ENCODE assay signal across 8 cellular contexts in the genomic region with DNA sequence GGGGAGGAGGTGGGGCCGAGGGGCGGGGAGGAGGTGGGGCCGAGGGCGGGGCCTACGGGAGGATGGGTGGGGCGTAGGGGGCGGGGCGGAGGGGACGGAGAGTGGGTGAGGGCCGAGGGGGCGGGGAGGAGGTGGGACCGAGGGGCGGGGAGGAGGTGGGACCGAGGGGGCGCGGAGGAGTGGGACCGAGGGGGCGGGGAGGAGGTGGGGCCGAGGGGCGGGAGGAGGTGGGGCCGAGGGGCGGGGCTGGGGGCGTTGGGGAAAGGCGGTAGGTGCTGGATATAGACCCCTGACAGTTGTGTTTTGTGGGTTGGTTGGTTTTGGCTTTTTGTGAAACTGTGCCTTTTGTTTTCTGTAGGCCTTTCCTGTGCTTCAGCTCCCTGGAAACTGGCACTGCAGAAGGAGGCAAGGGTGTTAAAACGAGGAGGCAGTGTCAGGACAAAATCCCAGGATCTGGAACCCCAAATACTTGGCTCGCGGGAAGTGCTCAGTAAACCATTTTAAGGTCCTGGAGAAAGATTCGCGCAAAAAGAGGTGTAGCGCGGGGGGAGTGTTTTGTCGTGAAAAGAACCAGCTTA. TPM values are rescaled to one million over a fixed set of nuclear protein-coding genes. Genes with fewer than 3 reads are reported as not detected.
DNase-seq lines count a peak whose midpoint lies in the region; ATAC-seq and TF ChIP-seq lines count a peak whose summit lies in the region.

No MANE protein-coding gene starts in this region.

- H3K9me3 ChIP-seq in body of pancreas = no peaks in the 10 kb centered on the region
- no peaks in the 10 kb centered on the region for H3K9me3 ChIP-seq in spleen

- intact Hi-C loops in body of pancreas (cut with DNase I) = no loop called here
- intact Hi-C loops in spleen (cut with DNase I; ENCODE audit: low total_unique reads) = no loop called here

- no peak for TF ChIP-seq CTCF in body of pancreas (IDR thresholded peaks at IDR 0.05)
- TF ChIP-seq CTCF in spleen (IDR thresholded peaks at IDR 0.05 in 8 of 11, conservative IDR thresholded peaks at IDR 0.05 in 3 of 11) = no peak

- WGBS in body of pancreas, 2 donors = 5 to 8% methylated on average over 9 to 14 of the region's 32 CpGs
- WGBS in spleen, 5 donors = 7 to 50% (median 14%) methylated on average over 8 to 25 of the region's 32 CpGs

- peak; percentile 85 for DNase-seq in Ammon's horn (ENCODE audit: low spot score)
- peak; percentile 4 for DNase-seq in HT-29 (ENCODE audit: low spot score)
- DNase-seq in T-helper 1 cell = peak; percentile 55 to 70 (median 61)
- DNase-seq in body of pancreas = peak; percentile 77 to 84 (median 84)
- peak; percentile 17 for DNase-seq in inferior parietal cortex (ENCODE audit: extremely low spot score)
- DNase-seq in spleen = peak; percentile 89

- H3K27me3 ChIP-seq in body of pancreas = no peaks in the 10 kb centered on the region
- no peaks in the 10 kb centered on the region for H3K27me3 ChIP-seq in spleen (replicated peaks in 1 of 7)

- H3K4me1 ChIP-seq in body of pancreas (peaks cover 12% of the 10 kb centered on the region), spleen (peaks cover 6 to 29% (median 15%) of the 10 kb centered on the region in 6 donors)

- TF ChIP-seq POLR2A in body of pancreas (IDR thresholded peaks at IDR 0.05) = no peak
- TF ChIP-seq POLR2A in spleen (IDR thresholded peaks at IDR 0.05) = no peak

- ATAC-seq in body of pancreas (peak; percentile 78), GM19452 (IDR thresholded peaks at IDR 0.05; ENCODE audit: unreplicated experiment) (no peak), GM21423 (IDR thresholded peaks at IDR 0.05; ENCODE audit: unreplicated experiment) (no peak)

- H3K36me3 ChIP-seq in body of pancreas (replicated peaks in 1 of 2; ENCODE audit: insufficient read depth in 1 of 2, low read depth in 2 of 2) = no peaks in the 10 kb centered on the region
- H3K36me3 ChIP-seq in spleen = peaks cover 0 to 9% (median 0%) of the 10 kb centered on the region in 6 donors

- H3K4me3 ChIP-seq in body of pancreas = no peak overlapping the region
- H3K4me3 ChIP-seq in spleen = peak overlapping the region in 5 of 8 donors; percentile 19 to 65 (median 31)

- H3K27ac ChIP-seq in body of pancreas (peak overlapping the region; percentile 36 to 84 (median 66)), spleen (peak overlapping the region in 6 of 8 donors; percentile 37 to 95 (median 76))

RNA-seq across cellular contexts. Expression of a gene that starts 0.6 kb away (rescaled TPM):
- total RNA-seq in HT-29 (2014; rRNA removed; shearing (Covaris generic)) = 8.7 and 9.9 TPM in 2 replicates
- 10 to 100 TPM in 1 of 2 donors, 1 to 10 TPM in 1; 4.6 to 13.2 TPM for total RNA-seq in body of pancreas
- total RNA-seq in spleen = 10 to 100 TPM; 16.5 to 25.7 (median 20.6) TPM
- polyA plus RNA-seq in spleen = 1 to 10 TPM; 2.5 to 5.2 (median 3.8) TPM

RNA-seq across cellular contexts. Expression of a gene that starts 10.9 kb away (rescaled TPM):
- total RNA-seq in HT-29 (2014; rRNA removed; shearing (Covaris generic)) = 5.3 and 6.3 TPM in 2 replicates
- total RNA-seq in body of pancreas = 1 to 10 TPM; 1.6 to 6.2 TPM
- 10 to 100 TPM; 10.5 to 19.9 (median 14.2) TPM for total RNA-seq in spleen
- 1 to 10 TPM; 6.2 to 6.8 (median 6.6) TPM for polyA plus RNA-seq in spleen

Comparison
In these comparisons a context has a peak if more than half of its experiments do, and no peak if none do; other contexts are left out.
1. DNase-seq: peak in every context shown above with its lines; median percentile 89 in spleen; 85 in Ammon's horn; 84 in body of pancreas; 61 in T-helper 1 cell; 17 in inferior parietal cortex; 4 in HT-29.
2. H3K4me3 ChIP-seq: peak in spleen (5 of 8); none in body of pancreas (0 of 2).